1 cellular context compared by ENCODE assay signal in the genomic region with DNA sequence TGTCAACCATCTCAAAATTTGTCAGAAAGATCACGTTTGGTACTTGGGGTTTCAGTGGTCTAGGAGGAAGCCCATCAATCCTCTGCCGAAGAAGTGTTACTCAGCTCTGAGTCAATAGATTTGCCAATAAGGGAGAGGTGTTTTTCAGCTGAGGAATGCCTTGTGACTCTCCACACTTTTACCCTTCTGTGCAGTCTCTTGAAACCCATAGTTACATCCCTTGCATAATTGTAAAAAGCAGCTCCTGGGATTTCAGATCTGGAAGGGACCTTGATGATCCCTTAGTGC.
TF ChIP-seq lines count a peak whose summit lies in the region.

No MANE protein-coding gene starts in this region.

TF ChIP-seq in endothelial cell of umbilical vein, 7 proteins besides CTCF, POLR2A, EP300 and RAD21:
- TF ChIP-seq MAX (IDR thresholded peaks at IDR 0.05; ENCODE audit: insufficient read depth, insufficient read length), result no peak
- TF ChIP-seq POLR2AphosphoS5 (IDR thresholded peaks at IDR 0.05; ENCODE audit: insufficient read depth, low read depth, low read length), result no peak
- no peak for TF ChIP-seq JUN (IDR thresholded peaks at IDR 0.05; ENCODE audit: borderline replicate concordance, insufficient read depth, insufficient read length, low read depth)
- no peak for TF ChIP-seq EZH2 (IDR thresholded peaks at IDR 0.05; ENCODE audit: borderline replicate concordance, low read depth, low read length, severe bottlenecking)
- no peak for TF ChIP-seq FOS (IDR thresholded peaks at IDR 0.05; ENCODE audit: borderline replicate concordance, insufficient read depth, low read length)
- no peak for TF ChIP-seq MYC (IDR thresholded peaks at IDR 0.05; ENCODE audit: low read depth, low read length)
- TF ChIP-seq GATA2 (IDR thresholded peaks at IDR 0.05; ENCODE audit: insufficient read depth, insufficient read length, low read depth, low read length), result no peak
